Comparison of ENCODE assay signal across 21 cellular contexts in genomic region chr2:95670167-95670566, GRCh38.
DNase-seq lines count a peak whose midpoint lies in the region; ATAC-seq, FAIRE-seq and TF ChIP-seq lines count a peak whose summit lies in the region.
"Had no signal": no experiment of that assay in that cellular context is flagged by ENCODE, and none has a peak within 500 bp of the region (broad histone marks: within the 10 kb centered on the region; RNA-seq: fewer than 3 reads in every experiment).

No MANE protein-coding gene starts in this region.

- H3K9me3 ChIP-seq in astrocyte (ENCODE audit: insufficient read depth, low read depth, low read length), result no peaks in the 10 kb centered on the region
- H3K9me3 ChIP-seq: sigmoid colon, tibial artery had no signal

- no peaks in the 10 kb centered on the region for H4K20me1 ChIP-seq in astrocyte (ENCODE audit: insufficient read depth, low read length)

- H3K36me3 ChIP-seq in astrocyte (ENCODE audit: insufficient read depth, low read length), result no peaks in the 10 kb centered on the region
- H3K36me3 ChIP-seq: sigmoid colon, tibial artery had no signal

- peaks cover 58% of the 10 kb centered on the region for H3K27me3 Mint-ChIP-seq in astrocyte (ENCODE audit: low read depth, unreplicated experiment)
- H3K27me3 Mint-ChIP-seq: activated CD8-positive, alpha-beta T cell treated with anti-CD3 and anti-CD28 coated beads for 36 hours had no signal

- H3K4me1 ChIP-seq in astrocyte (ENCODE audit: insufficient read depth, low read length), result peaks cover 16% of the 10 kb centered on the region
- H3K4me1 ChIP-seq: sigmoid colon, tibial artery had no signal

- H3K9ac ChIP-seq in astrocyte (ENCODE audit: low read length), result no peak overlapping the region

- no peak overlapping the region for H3K4me3 ChIP-seq in AG09309 (ENCODE audit: control insufficient read depth, low read depth, low read length)
- no peak overlapping the region for H3K4me3 ChIP-seq in astrocyte (ENCODE audit: insufficient read depth, low read depth, low read length)
- H3K4me3 ChIP-seq: sigmoid colon, tibial artery had no signal

- no peaks in the 10 kb centered on the region for H3K27me3 ChIP-seq in astrocyte (ENCODE audit: insufficient read depth, low read length)
- H3K27me3 ChIP-seq: sigmoid colon had no signal

- no peak overlapping the region for H3K4me3 Mint-ChIP-seq in astrocyte (ENCODE audit: unreplicated experiment)
- H3K4me3 Mint-ChIP-seq: activated CD8-positive, alpha-beta T cell treated with anti-CD3 and anti-CD28 coated beads for 36 hours; activated T-helper 1 cell treated with anti-CD3 and anti-CD28 coated beads, Interleukin-12 subunit alpha, Interleukin-12 subunit beta, Interleukin-2, Interleukin-4 antibody, amounts not matched to agents 30 ng/mL and 10 ng/mL and 1 ng/mL, durations not matched to agents 14 hours and 24 hours and 36 hours; memory B cell had no signal

- TF ChIP-seq CTCF in AG09309 (IDR thresholded peaks at IDR 0.05; ENCODE audit: control insufficient read depth, insufficient read depth, low read depth, low read length, missing control alignments) (no peak), astrocyte (IDR thresholded peaks at IDR 0.05; ENCODE audit: insufficient read depth, low read depth, low read length) (no peak)

- no peaks in the 10 kb centered on the region for H3K36me3 Mint-ChIP-seq in astrocyte (ENCODE audit: low read depth, unreplicated experiment)
- H3K36me3 Mint-ChIP-seq: memory B cell had no signal

- H3K27ac Mint-ChIP-seq in astrocyte (ENCODE audit: unreplicated experiment), result peak overlapping the region; percentile 53
- H3K27ac Mint-ChIP-seq: activated CD8-positive, alpha-beta T cell treated with anti-CD3 and anti-CD28 coated beads for 36 hours; activated T-helper 1 cell treated with anti-CD3 and anti-CD28 coated beads, Interleukin-12 subunit alpha, Interleukin-12 subunit beta, Interleukin-2, Interleukin-4 antibody, amounts not matched to agents 30 ng/mL and 10 ng/mL and 1 ng/mL, durations not matched to agents 14 hours and 24 hours and 36 hours had no signal

- ATAC-seq in HG03432 (IDR thresholded peaks at IDR 0.05; ENCODE audit: unreplicated experiment) (no peak), HG02759 (IDR thresholded peaks at IDR 0.05; ENCODE audit: unreplicated experiment) (no peak)
- ATAC-seq: activated CD8-positive, alpha-beta T cell treated with anti-CD3 and anti-CD28 coated beads for 36 hours; HCT116; Panc1 had no signal

- peak overlapping the region; percentile 65 for H3K4me2 ChIP-seq in astrocyte (ENCODE audit: low read length)

- no peaks in the 10 kb centered on the region for H3K9me3 Mint-ChIP-seq in astrocyte (ENCODE audit: unreplicated experiment)
- H3K9me3 Mint-ChIP-seq: activated CD8-positive, alpha-beta T cell treated with anti-CD3 and anti-CD28 coated beads for 36 hours; activated T-helper 1 cell treated with anti-CD3 and anti-CD28 coated beads, Interleukin-12 subunit alpha, Interleukin-12 subunit beta, Interleukin-2, Interleukin-4 antibody, amounts not matched to agents 30 ng/mL and 10 ng/mL and 1 ng/mL, durations not matched to agents 14 hours and 24 hours and 36 hours; memory B cell had no signal

- peaks cover 18% of the 10 kb centered on the region for H3K4me1 Mint-ChIP-seq in astrocyte (ENCODE audit: low read depth, unreplicated experiment)

- peak; percentile 67 for FAIRE-seq in astrocyte (lab: Jason Lieb, UNC)

- peak; percentile 17 for DNase-seq in AG09309 (ENCODE audit: low read depth)
- peak; percentile 49 for DNase-seq in HS-27A (ENCODE audit: low read depth)
- DNase-seq in astrocyte (ENCODE audit: low read depth), result peak; percentile 67
- peak; percentile 11 for DNase-seq in hepatic stellate cell (ENCODE audit: low spot score)
- DNase-seq in NCI-H2171 treated with DMSO at 0.1 percent for 48 hours (lab: John Stamatoyannopoulos, UW), result no peak
- no peak for DNase-seq in activated naive CD4-positive, alpha-beta T cell treated with anti-CD3 and anti-CD28 coated beads, Interleukin-2, amount 50 U/mL, for 16 hours
- DNase-seq: activated CD8-positive, alpha-beta T cell treated with anti-CD3 and anti-CD28 coated beads for 36 hours; C1 segment of cervical spinal cord; NCI-H1930; NCI-H524 treated with DMSO at 0.1 percent for 48 hours; sigmoid colon; stimulated activated CD4-positive, alpha-beta T cell treated with anti-CD3 and anti-CD28 coated beads, Interleukin-4, amount 100 ng/mL, for 24 hours; SW 1271 had no signal

- peak overlapping the region; percentile 25 for H3K27ac ChIP-seq in astrocyte (ENCODE audit: low read depth, low read length)
- H3K27ac ChIP-seq: sigmoid colon, tibial artery, VCaP had no signal

- no peak overlapping the region for H2AFZ ChIP-seq in astrocyte (ENCODE audit: low read depth, low read length)

- no peaks in the 10 kb centered on the region for H3K79me2 ChIP-seq in astrocyte (ENCODE audit: insufficient read depth, low read length)

Comparison
In these comparisons a context has a peak if more than half of its experiments do, and no peak if none do; other contexts are left out.
1. DNase-seq: peak in AG09309 (single experiment), HS-27A (single experiment), astrocyte (single experiment) and hepatic stellate cell (single experiment); none in NCI-H2171 treated with DMSO at 0.1 percent for 48 hours (single experiment) and activated naive CD4-positive, alpha-beta T cell treated with anti-CD3 and anti-CD28 coated beads, Interleukin-2, amount 50 U/mL, for 16 hours (single experiment).